8 cellular contexts compared by ENCODE assay signal in the genomic region with DNA sequence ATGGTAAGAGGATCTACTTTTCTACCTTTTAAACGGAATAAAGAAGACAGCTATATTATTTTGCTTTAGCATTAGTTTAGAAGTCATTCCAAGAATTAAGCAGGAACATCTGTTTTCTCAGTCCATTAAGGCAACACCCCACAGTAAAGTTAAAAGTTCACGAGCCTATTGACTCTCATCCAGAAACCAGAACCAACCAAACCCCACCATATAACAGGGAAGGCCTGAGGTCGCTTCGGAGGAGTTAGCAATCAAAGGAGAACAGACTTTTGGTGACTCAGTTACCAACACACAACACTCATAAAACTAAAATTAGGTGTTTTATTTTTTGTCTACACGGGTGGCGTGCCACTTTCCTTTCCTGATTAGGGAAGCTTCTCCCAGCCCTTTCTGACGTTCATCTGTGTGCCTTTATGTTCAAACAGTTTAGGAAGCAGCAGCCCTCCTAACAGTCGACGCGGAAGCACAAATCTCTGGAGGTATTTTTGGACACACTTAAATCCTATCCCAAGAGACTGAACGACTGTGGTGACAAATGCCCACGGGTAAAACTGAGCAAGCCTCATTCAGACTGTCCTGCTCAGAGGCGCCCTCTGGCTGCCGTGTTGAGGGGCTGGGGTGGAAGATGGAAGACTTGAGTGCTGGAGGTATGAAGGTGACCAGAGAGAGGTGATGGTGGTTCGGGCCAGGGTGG. TPM values are rescaled to one million over a fixed set of nuclear protein-coding genes. Genes with fewer than 3 reads are reported as not detected.
DNase-seq lines count a peak whose midpoint lies in the region; ATAC-seq and TF ChIP-seq lines count a peak whose summit lies in the region.

No MANE protein-coding gene starts in this region.

- H3K4me3 ChIP-seq in CD8-positive, alpha-beta T cell (ENCODE audit: low read depth, low read length): no peak overlapping the region
- H3K4me3 ChIP-seq in cardiac muscle cell: no peak overlapping the region

- H3K9me3 ChIP-seq in CD8-positive, alpha-beta T cell (ENCODE audit: low read length): no peaks in the 10 kb centered on the region
- no peaks in the 10 kb centered on the region for H3K9me3 ChIP-seq in cardiac muscle cell (ENCODE audit: low read depth)

- POLR2A ChIA-PET in CD8-positive, alpha-beta T cell (lab: Charles Lee): no interaction called here

- CTCF ChIA-PET in CD8-positive, alpha-beta T cell (lab: Charles Lee): interaction anchor here (0.6 to 9.3 kb wide), 25 partner anchors 8 to 312 kb away, joined by 3 to 94 read pairs (median 5); a partner anchor contains a TSS

- H3K27me3 ChIP-seq in CD8-positive, alpha-beta T cell (ENCODE audit: insufficient read depth, low read length): no peaks in the 10 kb centered on the region
- H3K27me3 ChIP-seq in cardiac muscle cell: no peaks in the 10 kb centered on the region

- H3K9me3 Mint-ChIP-seq in CD8-positive, alpha-beta T cell: no peaks in the 10 kb centered on the region

- TF ChIP-seq CTCF in CD8-positive, alpha-beta T cell (IDR thresholded peaks at IDR 0.05): peak; percentile 85
- TF ChIP-seq CTCF in cardiac muscle cell (IDR thresholded peaks at IDR 0.05; ENCODE audit: low read depth, low read length): peak; percentile 97

- ATAC-seq in CD8-positive, alpha-beta T cell: peak; percentile 71
- ATAC-seq in HG03139 (IDR thresholded peaks at IDR 0.05; ENCODE audit: unreplicated experiment) (no peak), GM19035 (IDR thresholded peaks at IDR 0.05; ENCODE audit: unreplicated experiment) (no peak)

- DNase-seq in CD8-positive, alpha-beta T cell: peak; percentile 46 to 78 (median 66)
- DNase-seq in HuH-7.5 (ENCODE audit: low spot score) (peak; percentile 53), SKM-1 (lab: John Stamatoyannopoulos, UW; ENCODE audit: unreplicated experiment) (peak; percentile 26), cardiac muscle cell (ENCODE audit: low read depth in 1 of 2, low spot score in 1 of 2) (peak; percentile 67 to 84), renal cortical epithelial cell (ENCODE audit: low read depth) (peak; percentile 43)
- peak; percentile 80 for DNase-seq in activated naive CD4-positive, alpha-beta T cell treated with anti-CD3 and anti-CD28 coated beads, Interleukin-2, amount 50 U/mL, for 16 hours

- intact Hi-C loops in CD8-positive, alpha-beta T cell (cut with DNase I, micrococcal nuclease): loop anchor here (1.0 to 5.0 kb wide), 5 partner anchors 42 to 277 kb away; no protein-coding TSS in a partner anchor

- H3K4me3 Mint-ChIP-seq in CD8-positive, alpha-beta T cell: no peak overlapping the region

- H3K27ac ChIP-seq in CD8-positive, alpha-beta T cell (ENCODE audit: low read depth, low read length): no peak overlapping the region
- H3K27ac ChIP-seq in cardiac muscle cell: peak overlapping the region; percentile 14

- H3K27me3 Mint-ChIP-seq in CD8-positive, alpha-beta T cell (ENCODE audit: low read depth): peaks cover 8% of the 10 kb centered on the region

- H3K36me3 ChIP-seq in CD8-positive, alpha-beta T cell (ENCODE audit: insufficient read depth, low read length): no peaks in the 10 kb centered on the region
- H3K36me3 ChIP-seq in cardiac muscle cell: no peaks in the 10 kb centered on the region

- no peak overlapping the region for H3K27ac Mint-ChIP-seq in CD8-positive, alpha-beta T cell

- H3K36me3 Mint-ChIP-seq in CD8-positive, alpha-beta T cell: no peaks in the 10 kb centered on the region

- peaks cover 2% of the 10 kb centered on the region for H3K4me1 Mint-ChIP-seq in CD8-positive, alpha-beta T cell (ENCODE audit: low read depth)

- H3K4me1 ChIP-seq in CD8-positive, alpha-beta T cell (ENCODE audit: insufficient read depth, low read length): no peaks in the 10 kb centered on the region
- H3K4me1 ChIP-seq in cardiac muscle cell (ENCODE audit: low read depth): peaks cover 15% of the 10 kb centered on the region

RNA-seq across cellular contexts. Expression of a gene that starts 8.6 kb away (rescaled TPM):
- total RNA-seq in CD8-positive, alpha-beta T cell: not detected
- not detected in 2 replicates for total RNA-seq in cardiac muscle cell
- not detected in 2 replicates for polyA plus RNA-seq in cardiac muscle cell
- total RNA-seq in renal cortical epithelial cell: not detected in 2 replicates

RNA-seq across cellular contexts. Expression of a gene that starts 9.0 kb away (rescaled TPM):
- under 1 TPM; 0.14 to 0.22 TPM for total RNA-seq in CD8-positive, alpha-beta T cell
- total RNA-seq in cardiac muscle cell: 1.8 TPM in 2 replicates
- polyA plus RNA-seq in cardiac muscle cell: 0.79 and 1.3 TPM in 2 replicates
- total RNA-seq in renal cortical epithelial cell: 0.52 and 2.8 TPM in 2 replicates

RNA-seq across cellular contexts. Expression of a gene that starts 55.8 kb away (rescaled TPM):
- total RNA-seq in CD8-positive, alpha-beta T cell: not detected
- total RNA-seq in cardiac muscle cell: not detected in 2 replicates
- polyA plus RNA-seq in cardiac muscle cell: not detected in 2 replicates
- 0.52 TPM in 1 of 2 replicates, not detected in the other for total RNA-seq in renal cortical epithelial cell

Comparison
In these comparisons a context has a peak if more than half of its experiments do, and no peak if none do; other contexts are left out.
1. DNase-seq: peak in every context shown above with its lines; median percentile 80 in activated naive CD4-positive, alpha-beta T cell treated with anti-CD3 and anti-CD28 coated beads, Interleukin-2, amount 50 U/mL, for 16 hours; 76 in cardiac muscle cell; 66 in CD8-positive, alpha-beta T cell; 53 in HuH-7.5; 43 in renal cortical epithelial cell; 26 in SKM-1.